ENCODE assay signal across 8 cellular contexts in genomic region chr20:38073307-38074010, GRCh38. TPM values are rescaled to one million over a fixed set of nuclear protein-coding genes. Genes with fewer than 3 reads are reported as not detected.
DNase-seq lines count a peak whose midpoint lies in the region; FAIRE-seq and TF ChIP-seq lines count a peak whose summit lies in the region.

No MANE protein-coding gene starts in this region.

- TF ChIP-seq CTCF in RWPE1 (conservative IDR thresholded peaks at IDR 0.05; ENCODE audit: low read depth) (peak; percentile 89), transverse colon (IDR thresholded peaks at IDR 0.05) (peak; percentile 71 to 89 (median 81))

- WGBS in ectodermal cell, 2 experiments, result 61 to 71% methylated on average over 4 of the region's 4 CpGs
- WGBS in transverse colon (ENCODE audit: low coverage in 1 of 2), 2 donors, result 22 to 56% methylated on average over 2 to 4 of the region's 4 CpGs

- intact Hi-C loops in transverse colon (cut with DNase I; ENCODE audit: low total_unique reads), result loop anchor here (2.0 kb wide), 1 partner anchor 91 kb away; the partner anchor contains the start of gene TGM2

- CTCF ChIA-PET in RWPE1 (lab: Yijun Ruan, JAX), result interaction anchor here (0.5 to 4.7 kb wide), 33 partner anchors 8 to 450 kb away, joined by 3 to 55 read pairs (median 4); partner anchors contain the start of gene TGM2

- H3K4me1 ChIP-seq in ectodermal cell (ENCODE audit: control insufficient read depth, insufficient read depth, low read length) (no peaks in the 10 kb centered on the region), transverse colon (peaks cover 17 to 47% (median 25%) of the 10 kb centered on the region in 4 donors)

- H3K4me3 ChIP-seq in ectodermal cell (ENCODE audit: insufficient read depth, low read depth, low read length), result no peak overlapping the region
- no peak overlapping the region for H3K4me3 ChIP-seq in transverse colon

- in situ Hi-C loops in transverse colon (cut with MboI; ENCODE audit: low pct_ligation_motif_present in 1 of 4, low pct_unique_long_range_greater_than_20kb in 1 of 4, low sequenced_read_pairs in 3 of 4), result loop anchor here in 3 of 4 donors (10.0 to 25.0 kb wide), 3 partner anchors 89 to 339 kb away; partner anchors contain the start of gene TGM2 (in 2 of the 3)

- no peaks in the 10 kb centered on the region for H3K27me3 ChIP-seq in ectodermal cell (ENCODE audit: control insufficient read depth, insufficient read depth, low read length, poor library complexity, severe bottlenecking)
- H3K27me3 ChIP-seq in transverse colon, result no peaks in the 10 kb centered on the region

- TF ChIP-seq POLR2A in transverse colon (IDR thresholded peaks at IDR 0.05), result no peak

- FAIRE-seq in HTR-8/SVneo (lab: Jason Lieb, UNC), result peak; percentile 84

- no peaks in the 10 kb centered on the region for H3K9me3 ChIP-seq in ectodermal cell (ENCODE audit: control insufficient read depth, low read length)
- H3K9me3 ChIP-seq in transverse colon, result no peaks in the 10 kb centered on the region

- peak; percentile 24 for DNase-seq in activated CD4-positive, alpha-beta T cell treated with anti-CD3 and anti-CD28 coated beads for 48 hours
- no peak for DNase-seq in activated CD4-positive, alpha-beta T cell treated with anti-CD3 and anti-CD28 coated beads, Interleukin-2, amount 50 U/mL, for 48 hours
- DNase-seq in HTR-8/SVneo (ENCODE audit: insufficient read length, low spot score), result peak; percentile 84
- peak; percentile 80 for DNase-seq in RWPE1 (ENCODE audit: low spot score)
- peak; percentile 67 for DNase-seq in medulla oblongata (ENCODE audit: extremely low spot score)
- peak; percentile 29 for DNase-seq in transverse colon
- DNase-seq in NK-92 (lab: John Stamatoyannopoulos, UW; ENCODE audit: unreplicated experiment), result no peak

- peaks cover 28% of the 10 kb centered on the region for H3K36me3 ChIP-seq in ectodermal cell (ENCODE audit: control insufficient read depth, insufficient read depth, low read length)
- H3K36me3 ChIP-seq in transverse colon, result peaks cover 0 to 39% (median 4%) of the 10 kb centered on the region in 4 donors

- no peak for TF ChIP-seq EP300 in transverse colon (IDR thresholded peaks at IDR 0.05; ENCODE audit: low read depth)

- H3K27ac ChIP-seq in RWPE1 (no peak overlapping the region; the same call in 1 of the 2 replicates), ectodermal cell (ENCODE audit: insufficient read depth, low read depth, low read length, poor library complexity, severe bottlenecking) (peak overlapping the region; percentile 32), transverse colon (peak overlapping the region; percentile 66 to 79 (median 70))

- POLR2A ChIA-PET in RWPE1 (lab: Yijun Ruan, JAX; ENCODE audit: low non-redundant PET), result no interaction called here

RNA-seq across cellular contexts. Expression of gene RPRD1B, which starts 39.9 kb away (rescaled TPM):
- 26.7 TPM for polyA plus RNA-seq in ectodermal cell (2013, experiment 1 of 4)
- 31.9 TPM for polyA plus RNA-seq in ectodermal cell (2013, experiment 2 of 4)
- polyA plus RNA-seq in ectodermal cell (2013, experiment 3 of 4), result 23.0 TPM
- polyA plus RNA-seq in ectodermal cell (2013, experiment 4 of 4), result 25.2 TPM
- 10 to 100 TPM; 16.5 to 35.9 (median 21.0) TPM for total RNA-seq in transverse colon

RNA-seq across cellular contexts. Expression of gene TTI1, which starts 40.2 kb away (rescaled TPM):
- polyA plus RNA-seq in ectodermal cell (2013, experiment 1 of 4), result 61.4 TPM
- 57.9 TPM for polyA plus RNA-seq in ectodermal cell (2013, experiment 2 of 4)
- polyA plus RNA-seq in ectodermal cell (2013, experiment 3 of 4), result 47.2 TPM
- 47.1 TPM for polyA plus RNA-seq in ectodermal cell (2013, experiment 4 of 4)
- total RNA-seq in transverse colon, result 10 to 100 TPM in 2 of 4 donors, 1 to 10 TPM in 2; 4.5 to 19.5 (median 9.4) TPM

Comparison
In these comparisons a context has a peak if more than half of its experiments do, and no peak if none do; other contexts are left out.
1. DNase-seq: peak in activated CD4-positive, alpha-beta T cell treated with anti-CD3 and anti-CD28 coated beads for 48 hours (single experiment), HTR-8/SVneo (single experiment), RWPE1 (single experiment), medulla oblongata (single experiment) and transverse colon (single experiment); none in activated CD4-positive, alpha-beta T cell treated with anti-CD3 and anti-CD28 coated beads, Interleukin-2, amount 50 U/mL, for 48 hours (0 of 2) and NK-92 (single experiment).